In genomic region chr19:52691215-52691610, GRCh38 we compare ENCODE assay signal across 9 cellular contexts. TPM values are rescaled to one million over a fixed set of nuclear protein-coding genes. Genes with fewer than 3 reads are reported as not detected.
DNase-seq lines count a peak whose midpoint lies in the region; ATAC-seq and TF ChIP-seq lines count a peak whose summit lies in the region.
"Had no signal": no experiment of that assay in that cellular context is flagged by ENCODE, and none has a peak within 500 bp of the region (broad histone marks: within the 10 kb centered on the region; RNA-seq: fewer than 3 reads in every experiment).

No MANE protein-coding gene starts in this region.

- peak overlapping the region; percentile 57 to 72 for H3K4me3 ChIP-seq in left lung

- H3K36me3 ChIP-seq in left lung, result no peaks in the 10 kb centered on the region

- no peaks in the 10 kb centered on the region for H3K27me3 ChIP-seq in left lung

- peak; percentile 17 for DNase-seq in NCI-H82 (lab: John Stamatoyannopoulos, UW)
- no peak for DNase-seq in NCI-H82 treated with DMSO at 0.1 percent for 48 hours (lab: John Stamatoyannopoulos, UW; ENCODE audit: unreplicated experiment)
- DNase-seq in left lung, result no peak
- DNase-seq in superior temporal gyrus (ENCODE audit: extremely low spot score), result peak; percentile 8
- DNase-seq in GDM1 (lab: John Stamatoyannopoulos, UW), result no peak
- DNase-seq in medulla oblongata (ENCODE audit: extremely low spot score), result no peak
- DNase-seq in SW480 (ENCODE audit: low spot score), result no peak
- DNase-seq: small intestine had no signal

- intact Hi-C loops in left lung (cut with DNase I), result no loop called here

- H3K4me1 ChIP-seq in left lung, result peaks cover 3 to 20% of the 10 kb centered on the region in 2 donors

- 44 to 51% (median 47%) methylated on average over 15 of the region's 15 CpGs for WGBS in adipose tissue, 3 donors

- ATAC-seq in left lung, result no peak

- H3K9me3 ChIP-seq in left lung, result no peaks in the 10 kb centered on the region

- peak overlapping the region; percentile 26 for H3K27ac ChIP-seq in adipose tissue (ENCODE audit: low read depth, low read length)
- H3K27ac ChIP-seq in left lung, result peak overlapping the region; percentile 88 to 95

- TF ChIP-seq CTCF in left lung (IDR thresholded peaks at IDR 0.05), result no peak

RNA-seq across cellular contexts. Expression of gene ZNF611, which starts 43.6 kb away (rescaled TPM):
- 1 to 10 TPM; 1.7 to 5.6 (median 2.7) TPM for polyA plus RNA-seq in adipose tissue
- total RNA-seq in left lung, result 10 to 100 TPM; 24.6 to 26.6 TPM

RNA-seq across cellular contexts. Expression of gene ZNF83, which starts 53.1 kb away (rescaled TPM):
- polyA plus RNA-seq in adipose tissue, result 10 to 100 TPM; 16.2 to 39.8 (median 22.6) TPM
- total RNA-seq in left lung, result 10 to 100 TPM; 44.0 to 44.1 TPM

Comparison
In these comparisons a context has a peak if more than half of its experiments do, and no peak if none do; other contexts are left out.
1. DNase-seq: peak in NCI-H82 (single experiment) and superior temporal gyrus (single experiment); none in NCI-H82 treated with DMSO at 0.1 percent for 48 hours (single experiment), left lung (0 of 2), GDM1 (single experiment), medulla oblongata (single experiment) and SW480 (single experiment).